ENCODE assay signal across 1 cellular context in the genomic region with DNA sequence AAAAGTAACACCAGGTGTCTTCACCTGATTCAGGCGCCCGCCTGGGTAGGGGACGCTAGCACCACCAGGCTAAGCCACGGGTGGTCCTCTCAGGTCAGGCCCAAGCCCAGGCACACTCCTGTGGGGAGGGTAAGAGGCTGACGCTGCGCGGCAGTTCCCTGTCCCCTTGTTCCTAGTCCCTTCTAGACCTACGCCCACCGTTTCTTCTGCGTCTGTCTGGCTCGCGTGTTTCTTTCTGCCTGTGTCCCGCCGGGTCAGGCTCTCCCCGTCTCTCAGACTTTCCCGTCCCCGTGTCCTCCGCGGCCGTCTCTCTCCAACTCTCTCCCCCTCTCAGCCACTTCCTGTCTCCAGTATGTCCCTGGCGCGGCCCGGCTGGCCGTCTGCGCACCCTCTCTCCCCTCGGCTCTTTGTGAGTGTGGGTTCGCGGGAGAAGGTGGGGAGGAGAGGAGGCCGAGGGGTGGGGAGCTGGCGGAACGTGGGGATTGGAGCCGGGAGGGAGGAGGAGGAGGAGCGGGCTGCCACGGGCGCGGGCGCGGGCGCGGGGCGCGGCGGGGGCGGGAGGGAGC.
TF ChIP-seq lines count a peak whose summit lies in the region.

No MANE protein-coding gene starts in this region.

TF ChIP-seq in HepG2, 621 proteins besides CTCF, POLR2A, EP300 and RAD21 (continues in another document):
- no peak for TF ChIP-seq TP53 (CRISPR knock-in tag; conservative IDR thresholded peaks at IDR 0.05)
- no peak for TF ChIP-seq ZKSCAN5 (CRISPR knock-in tag; IDR thresholded peaks at IDR 0.05)
- TF ChIP-seq, protein P1, sequence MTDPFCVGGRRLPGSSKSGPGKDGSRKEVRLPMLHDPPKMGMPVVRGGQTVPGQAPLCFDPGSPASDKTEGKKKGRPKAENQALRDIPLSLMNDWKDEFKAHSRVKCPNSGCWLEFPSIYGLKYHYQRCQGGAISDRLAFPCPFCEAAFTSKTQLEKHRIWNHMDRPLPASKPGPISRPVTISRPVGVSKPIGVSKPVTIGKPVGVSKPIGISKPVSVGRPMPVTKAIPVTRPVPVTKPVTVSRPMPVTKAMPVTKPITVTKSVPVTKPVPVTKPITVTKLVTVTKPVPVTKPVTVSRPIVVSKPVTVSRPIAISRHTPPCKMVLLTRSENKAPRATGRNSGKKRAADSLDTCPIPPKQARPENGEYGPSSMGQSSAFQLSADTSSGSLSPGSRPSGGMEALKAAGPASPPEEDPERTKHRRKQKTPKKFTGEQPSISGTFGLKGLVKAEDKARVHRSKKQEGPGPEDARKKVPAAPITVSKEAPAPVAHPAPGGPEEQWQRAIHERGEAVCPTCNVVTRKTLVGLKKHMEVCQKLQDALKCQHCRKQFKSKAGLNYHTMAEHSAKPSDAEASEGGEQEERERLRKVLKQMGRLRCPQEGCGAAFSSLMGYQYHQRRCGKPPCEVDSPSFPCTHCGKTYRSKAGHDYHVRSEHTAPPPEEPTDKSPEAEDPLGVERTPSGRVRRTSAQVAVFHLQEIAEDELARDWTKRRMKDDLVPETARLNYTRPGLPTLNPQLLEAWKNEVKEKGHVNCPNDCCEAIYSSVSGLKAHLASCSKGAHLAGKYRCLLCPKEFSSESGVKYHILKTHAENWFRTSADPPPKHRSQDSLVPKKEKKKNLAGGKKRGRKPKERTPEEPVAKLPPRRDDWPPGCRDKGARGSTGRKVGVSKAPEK (CRISPR knock-in tag; IDR thresholded peaks at IDR 0.05; ENCODE audit: borderline replicate concordance): no peak
- TF ChIP-seq GATAD2A (CRISPR knock-in tag; IDR thresholded peaks at IDR 0.05): no peak
- TF ChIP-seq NONO (IDR thresholded peaks at IDR 0.05): no peak
- TF ChIP-seq NONO (CRISPR knock-in tag; conservative IDR thresholded peaks at IDR 0.05): no peak
- TF ChIP-seq, protein P2, sequence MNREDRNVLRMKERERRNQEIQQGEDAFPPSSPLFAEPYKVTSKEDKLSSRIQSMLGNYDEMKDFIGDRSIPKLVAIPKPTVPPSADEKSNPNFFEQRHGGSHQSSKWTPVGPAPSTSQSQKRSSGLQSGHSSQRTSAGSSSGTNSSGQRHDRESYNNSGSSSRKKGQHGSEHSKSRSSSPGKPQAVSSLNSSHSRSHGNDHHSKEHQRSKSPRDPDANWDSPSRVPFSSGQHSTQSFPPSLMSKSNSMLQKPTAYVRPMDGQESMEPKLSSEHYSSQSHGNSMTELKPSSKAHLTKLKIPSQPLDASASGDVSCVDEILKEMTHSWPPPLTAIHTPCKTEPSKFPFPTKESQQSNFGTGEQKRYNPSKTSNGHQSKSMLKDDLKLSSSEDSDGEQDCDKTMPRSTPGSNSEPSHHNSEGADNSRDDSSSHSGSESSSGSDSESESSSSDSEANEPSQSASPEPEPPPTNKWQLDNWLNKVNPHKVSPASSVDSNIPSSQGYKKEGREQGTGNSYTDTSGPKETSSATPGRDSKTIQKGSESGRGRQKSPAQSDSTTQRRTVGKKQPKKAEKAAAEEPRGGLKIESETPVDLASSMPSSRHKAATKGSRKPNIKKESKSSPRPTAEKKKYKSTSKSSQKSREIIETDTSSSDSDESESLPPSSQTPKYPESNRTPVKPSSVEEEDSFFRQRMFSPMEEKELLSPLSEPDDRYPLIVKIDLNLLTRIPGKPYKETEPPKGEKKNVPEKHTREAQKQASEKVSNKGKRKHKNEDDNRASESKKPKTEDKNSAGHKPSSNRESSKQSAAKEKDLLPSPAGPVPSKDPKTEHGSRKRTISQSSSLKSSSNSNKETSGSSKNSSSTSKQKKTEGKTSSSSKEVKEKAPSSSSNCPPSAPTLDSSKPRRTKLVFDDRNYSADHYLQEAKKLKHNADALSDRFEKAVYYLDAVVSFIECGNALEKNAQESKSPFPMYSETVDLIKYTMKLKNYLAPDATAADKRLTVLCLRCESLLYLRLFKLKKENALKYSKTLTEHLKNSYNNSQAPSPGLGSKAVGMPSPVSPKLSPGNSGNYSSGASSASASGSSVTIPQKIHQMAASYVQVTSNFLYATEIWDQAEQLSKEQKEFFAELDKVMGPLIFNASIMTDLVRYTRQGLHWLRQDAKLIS (CRISPR knock-in tag; IDR thresholded peaks at IDR 0.05): no peak
- TF ChIP-seq KDM4B (CRISPR knock-in tag; IDR thresholded peaks at IDR 0.05): no peak
- TF ChIP-seq, protein P3, sequence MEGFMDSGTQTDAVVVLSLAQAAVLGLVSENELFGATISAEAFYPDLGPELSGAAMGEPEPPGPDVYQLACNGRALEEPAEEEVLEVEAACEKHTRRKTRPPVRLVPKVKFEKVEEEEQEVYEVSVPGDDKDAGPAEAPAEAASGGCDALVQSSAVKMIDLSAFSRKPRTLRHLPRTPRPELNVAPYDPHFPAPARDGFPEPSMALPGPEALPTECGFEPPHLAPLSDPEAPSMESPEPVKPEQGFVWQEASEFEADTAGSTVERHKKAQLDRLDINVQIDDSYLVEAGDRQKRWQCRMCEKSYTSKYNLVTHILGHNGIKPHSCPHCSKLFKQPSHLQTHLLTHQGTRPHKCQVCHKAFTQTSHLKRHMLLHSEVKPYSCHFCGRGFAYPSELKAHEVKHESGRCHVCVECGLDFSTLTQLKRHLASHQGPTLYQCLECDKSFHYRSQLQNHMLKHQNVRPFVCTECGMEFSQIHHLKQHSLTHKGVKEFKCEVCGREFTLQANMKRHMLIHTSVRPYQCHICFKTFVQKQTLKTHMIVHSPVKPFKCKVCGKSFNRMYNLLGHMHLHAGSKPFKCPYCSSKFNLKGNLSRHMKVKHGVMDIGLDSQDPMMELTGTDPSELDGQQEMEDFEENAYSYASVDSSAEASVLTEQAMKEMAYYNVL (CRISPR knock-in tag; IDR thresholded peaks at IDR 0.05; ENCODE audit: borderline replicate concordance): no peak
- no peak for TF ChIP-seq ZNF337 (CRISPR knock-in tag; IDR thresholded peaks at IDR 0.05; ENCODE audit: borderline replicate concordance, low read depth)
- TF ChIP-seq ZNF235 (CRISPR knock-in tag; IDR thresholded peaks at IDR 0.05; ENCODE audit: borderline replicate concordance): no peak
- no peak for TF ChIP-seq ZNF230 (CRISPR knock-in tag; IDR thresholded peaks at IDR 0.05)
- TF ChIP-seq ZNF674 (CRISPR knock-in tag; IDR thresholded peaks at IDR 0.05; ENCODE audit: low read depth): no peak
- TF ChIP-seq SP5 (CRISPR knock-in tag; IDR thresholded peaks at IDR 0.05; ENCODE audit: borderline replicate concordance, low read depth): 0 out of 2 replicates have a peak, but pooled peaks have one; percentile 8
- TF ChIP-seq ZNF883 (CRISPR knock-in tag; IDR thresholded peaks at IDR 0.05; ENCODE audit: not compliant biosample characterization): peak; percentile 25
- peak in 1 of 2 experiments; percentile 35; a peak in 1 of 4 replicates for TF ChIP-seq KLF16 (CRISPR knock-in tag; IDR thresholded peaks at IDR 0.05)
- TF ChIP-seq TAF1 (CRISPR knock-in tag; IDR thresholded peaks at IDR 0.05): peak; percentile 60
- peak; percentile 48; the same call in 1 of the 2 replicates for TF ChIP-seq SMAD1 (CRISPR knock-in tag; IDR thresholded peaks at IDR 0.05; ENCODE audit: borderline replicate concordance, low read depth)
- TF ChIP-seq ZSCAN21 (CRISPR knock-in tag; IDR thresholded peaks at IDR 0.05; ENCODE audit: borderline replicate concordance): 0 out of 2 replicates have a peak, but pooled peaks have one; percentile 7
- TF ChIP-seq AGO1 (IDR thresholded peaks at IDR 0.05; ENCODE audit: low read depth, low read length, poor library complexity, severe bottlenecking): peak; percentile 89
- no peak for TF ChIP-seq SMAD9 (CRISPR knock-in tag; IDR thresholded peaks at IDR 0.05)
- TF ChIP-seq KLF9 (CRISPR knock-in tag; IDR thresholded peaks at IDR 0.05; ENCODE audit: low read depth): no peak
- TF ChIP-seq ELF4 (CRISPR knock-in tag; IDR thresholded peaks at IDR 0.05; ENCODE audit: borderline replicate concordance): no peak
- TF ChIP-seq, protein P4, sequence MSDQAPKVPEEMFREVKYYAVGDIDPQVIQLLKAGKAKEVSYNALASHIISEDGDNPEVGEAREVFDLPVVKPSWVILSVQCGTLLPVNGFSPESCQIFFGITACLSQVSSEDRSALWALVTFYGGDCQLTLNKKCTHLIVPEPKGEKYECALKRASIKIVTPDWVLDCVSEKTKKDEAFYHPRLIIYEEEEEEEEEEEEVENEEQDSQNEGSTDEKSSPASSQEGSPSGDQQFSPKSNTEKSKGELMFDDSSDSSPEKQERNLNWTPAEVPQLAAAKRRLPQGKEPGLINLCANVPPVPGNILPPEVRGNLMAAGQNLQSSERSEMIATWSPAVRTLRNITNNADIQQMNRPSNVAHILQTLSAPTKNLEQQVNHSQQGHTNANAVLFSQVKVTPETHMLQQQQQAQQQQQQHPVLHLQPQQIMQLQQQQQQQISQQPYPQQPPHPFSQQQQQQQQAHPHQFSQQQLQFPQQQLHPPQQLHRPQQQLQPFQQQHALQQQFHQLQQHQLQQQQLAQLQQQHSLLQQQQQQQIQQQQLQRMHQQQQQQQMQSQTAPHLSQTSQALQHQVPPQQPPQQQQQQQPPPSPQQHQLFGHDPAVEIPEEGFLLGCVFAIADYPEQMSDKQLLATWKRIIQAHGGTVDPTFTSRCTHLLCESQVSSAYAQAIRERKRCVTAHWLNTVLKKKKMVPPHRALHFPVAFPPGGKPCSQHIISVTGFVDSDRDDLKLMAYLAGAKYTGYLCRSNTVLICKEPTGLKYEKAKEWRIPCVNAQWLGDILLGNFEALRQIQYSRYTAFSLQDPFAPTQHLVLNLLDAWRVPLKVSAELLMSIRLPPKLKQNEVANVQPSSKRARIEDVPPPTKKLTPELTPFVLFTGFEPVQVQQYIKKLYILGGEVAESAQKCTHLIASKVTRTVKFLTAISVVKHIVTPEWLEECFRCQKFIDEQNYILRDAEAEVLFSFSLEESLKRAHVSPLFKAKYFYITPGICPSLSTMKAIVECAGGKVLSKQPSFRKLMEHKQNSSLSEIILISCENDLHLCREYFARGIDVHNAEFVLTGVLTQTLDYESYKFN (CRISPR knock-in tag; conservative IDR thresholded peaks at IDR 0.05): 0 out of 2 replicates have a peak, but pooled peaks have one; percentile 18
- TF ChIP-seq, protein P5, sequence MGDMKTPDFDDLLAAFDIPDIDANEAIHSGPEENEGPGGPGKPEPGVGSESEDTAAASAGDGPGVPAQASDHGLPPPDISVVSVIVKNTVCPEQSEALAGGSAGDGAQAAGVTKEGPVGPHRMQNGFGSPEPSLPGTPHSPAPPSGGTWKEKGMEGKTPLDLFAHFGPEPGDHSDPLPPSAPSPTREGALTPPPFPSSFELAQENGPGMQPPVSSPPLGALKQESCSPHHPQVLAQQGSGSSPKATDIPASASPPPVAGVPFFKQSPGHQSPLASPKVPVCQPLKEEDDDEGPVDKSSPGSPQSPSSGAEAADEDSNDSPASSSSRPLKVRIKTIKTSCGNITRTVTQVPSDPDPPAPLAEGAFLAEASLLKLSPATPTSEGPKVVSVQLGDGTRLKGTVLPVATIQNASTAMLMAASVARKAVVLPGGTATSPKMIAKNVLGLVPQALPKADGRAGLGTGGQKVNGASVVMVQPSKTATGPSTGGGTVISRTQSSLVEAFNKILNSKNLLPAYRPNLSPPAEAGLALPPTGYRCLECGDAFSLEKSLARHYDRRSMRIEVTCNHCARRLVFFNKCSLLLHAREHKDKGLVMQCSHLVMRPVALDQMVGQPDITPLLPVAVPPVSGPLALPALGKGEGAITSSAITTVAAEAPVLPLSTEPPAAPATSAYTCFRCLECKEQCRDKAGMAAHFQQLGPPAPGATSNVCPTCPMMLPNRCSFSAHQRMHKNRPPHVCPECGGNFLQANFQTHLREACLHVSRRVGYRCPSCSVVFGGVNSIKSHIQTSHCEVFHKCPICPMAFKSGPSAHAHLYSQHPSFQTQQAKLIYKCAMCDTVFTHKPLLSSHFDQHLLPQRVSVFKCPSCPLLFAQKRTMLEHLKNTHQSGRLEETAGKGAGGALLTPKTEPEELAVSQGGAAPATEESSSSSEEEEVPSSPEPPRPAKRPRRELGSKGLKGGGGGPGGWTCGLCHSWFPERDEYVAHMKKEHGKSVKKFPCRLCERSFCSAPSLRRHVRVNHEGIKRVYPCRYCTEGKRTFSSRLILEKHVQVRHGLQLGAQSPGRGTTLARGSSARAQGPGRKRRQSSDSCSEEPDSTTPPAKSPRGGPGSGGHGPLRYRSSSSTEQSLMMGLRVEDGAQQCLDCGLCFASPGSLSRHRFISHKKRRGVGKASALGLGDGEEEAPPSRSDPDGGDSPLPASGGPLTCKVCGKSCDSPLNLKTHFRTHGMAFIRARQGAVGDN (CRISPR knock-in tag; IDR thresholded peaks at IDR 0.05): peak; percentile 59
- TF ChIP-seq, protein P6, sequence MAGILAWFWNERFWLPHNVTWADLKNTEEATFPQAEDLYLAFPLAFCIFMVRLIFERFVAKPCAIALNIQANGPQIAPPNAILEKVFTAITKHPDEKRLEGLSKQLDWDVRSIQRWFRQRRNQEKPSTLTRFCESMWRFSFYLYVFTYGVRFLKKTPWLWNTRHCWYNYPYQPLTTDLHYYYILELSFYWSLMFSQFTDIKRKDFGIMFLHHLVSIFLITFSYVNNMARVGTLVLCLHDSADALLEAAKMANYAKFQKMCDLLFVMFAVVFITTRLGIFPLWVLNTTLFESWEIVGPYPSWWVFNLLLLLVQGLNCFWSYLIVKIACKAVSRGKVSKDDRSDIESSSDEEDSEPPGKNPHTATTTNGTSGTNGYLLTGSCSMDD (CRISPR knock-in tag; IDR thresholded peaks at IDR 0.05): no peak
- TF ChIP-seq ZNF274 (CRISPR knock-in tag; IDR thresholded peaks at IDR 0.05): 0 out of 2 replicates have a peak, but pooled peaks have one; percentile 26
- TF ChIP-seq, protein P7, sequence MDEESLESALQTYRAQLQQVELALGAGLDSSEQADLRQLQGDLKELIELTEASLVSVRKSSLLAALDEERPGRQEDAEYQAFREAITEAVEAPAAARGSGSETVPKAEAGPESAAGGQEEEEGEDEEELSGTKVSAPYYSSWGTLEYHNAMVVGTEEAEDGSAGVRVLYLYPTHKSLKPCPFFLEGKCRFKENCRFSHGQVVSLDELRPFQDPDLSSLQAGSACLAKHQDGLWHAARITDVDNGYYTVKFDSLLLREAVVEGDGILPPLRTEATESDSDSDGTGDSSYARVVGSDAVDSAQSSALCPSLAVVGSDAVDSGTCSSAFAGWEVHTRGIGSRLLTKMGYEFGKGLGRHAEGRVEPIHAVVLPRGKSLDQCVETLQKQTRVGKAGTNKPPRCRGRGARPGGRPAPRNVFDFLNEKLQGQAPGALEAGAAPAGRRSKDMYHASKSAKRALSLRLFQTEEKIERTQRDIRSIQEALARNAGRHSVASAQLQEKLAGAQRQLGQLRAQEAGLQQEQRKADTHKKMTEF (CRISPR knock-in tag; IDR thresholded peaks at IDR 0.05): peak; percentile 39; the same call in 1 of the 2 replicates
- TF ChIP-seq MAZ (IDR thresholded peaks at IDR 0.05; ENCODE audit: borderline replicate concordance, low read depth, low read length): peak; percentile 33; the same call in 1 of the 2 replicates
- TF ChIP-seq MAZ (CRISPR knock-in tag; IDR thresholded peaks at IDR 0.05; ENCODE audit: low read depth): no peak
- TF ChIP-seq ZNF614 (CRISPR knock-in tag; IDR thresholded peaks at IDR 0.05; ENCODE audit: borderline replicate concordance): no peak
- TF ChIP-seq GABPA (IDR thresholded peaks at IDR 0.05; ENCODE audit: low read depth, low read length): no peak
- peak; percentile 38; the same call in 1 of the 2 replicates for TF ChIP-seq GABPA (CRISPR knock-in tag; IDR thresholded peaks at IDR 0.05; ENCODE audit: low read depth)
- 0 out of 2 replicates have a peak, but pooled peaks have one; percentile 37 for TF ChIP-seq ZNF772 (CRISPR knock-in tag; IDR thresholded peaks at IDR 0.05)
- peak; percentile 43; the same call in 1 of the 2 replicates for TF ChIP-seq ZFX (CRISPR knock-in tag; IDR thresholded peaks at IDR 0.05; ENCODE audit: low read depth)
- no peak for TF ChIP-seq STAG1 (CRISPR knock-in tag; IDR thresholded peaks at IDR 0.05)
- no peak for TF ChIP-seq ZNF33B (CRISPR knock-in tag; IDR thresholded peaks at IDR 0.05)
- no peak for TF ChIP-seq HOXA5 (CRISPR knock-in tag; IDR thresholded peaks at IDR 0.05)
- 0 out of 2 replicates have a peak, but pooled peaks have one; percentile 29 for TF ChIP-seq ZBTB7B (CRISPR knock-in tag; IDR thresholded peaks at IDR 0.05)
- TF ChIP-seq PITX1 (CRISPR knock-in tag; IDR thresholded peaks at IDR 0.05): no peak
- TF ChIP-seq REL (CRISPR knock-in tag; conservative IDR thresholded peaks at IDR 0.05): no peak
- peak; percentile 20 for TF ChIP-seq RBM39 (IDR thresholded peaks at IDR 0.05; ENCODE audit: low read depth, low read length, poor library complexity, severe bottlenecking)
